1 cellular context compared by ENCODE assay signal in the genomic region with DNA sequence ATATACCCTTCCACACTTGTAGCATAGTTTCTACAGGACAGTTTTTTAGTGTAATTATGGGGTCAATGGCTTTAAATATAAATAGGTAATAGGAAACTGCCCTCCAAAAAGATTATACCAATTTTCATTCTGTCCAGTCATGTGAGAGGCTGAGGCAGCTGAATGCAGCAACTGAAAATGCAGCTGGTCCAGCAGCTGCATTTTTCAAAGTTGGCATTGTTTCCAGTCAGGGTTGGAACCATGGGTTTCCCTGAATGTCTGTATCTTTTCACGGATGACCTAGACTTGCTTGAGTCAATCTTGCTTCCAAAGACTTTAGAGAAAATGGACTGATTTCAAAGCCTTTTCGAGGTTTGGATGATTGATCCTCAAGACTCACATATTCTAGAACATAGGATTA.
A peak's percentile ranks its signal among the peaks of the same experiment; 100 is the strongest.
TF ChIP-seq lines count a peak whose summit lies in the region.

No MANE protein-coding gene starts in this region.

TF ChIP-seq in HepG2, 621 proteins besides CTCF, POLR2A, EP300 and RAD21:
- TF ChIP-seq, protein P1, sequence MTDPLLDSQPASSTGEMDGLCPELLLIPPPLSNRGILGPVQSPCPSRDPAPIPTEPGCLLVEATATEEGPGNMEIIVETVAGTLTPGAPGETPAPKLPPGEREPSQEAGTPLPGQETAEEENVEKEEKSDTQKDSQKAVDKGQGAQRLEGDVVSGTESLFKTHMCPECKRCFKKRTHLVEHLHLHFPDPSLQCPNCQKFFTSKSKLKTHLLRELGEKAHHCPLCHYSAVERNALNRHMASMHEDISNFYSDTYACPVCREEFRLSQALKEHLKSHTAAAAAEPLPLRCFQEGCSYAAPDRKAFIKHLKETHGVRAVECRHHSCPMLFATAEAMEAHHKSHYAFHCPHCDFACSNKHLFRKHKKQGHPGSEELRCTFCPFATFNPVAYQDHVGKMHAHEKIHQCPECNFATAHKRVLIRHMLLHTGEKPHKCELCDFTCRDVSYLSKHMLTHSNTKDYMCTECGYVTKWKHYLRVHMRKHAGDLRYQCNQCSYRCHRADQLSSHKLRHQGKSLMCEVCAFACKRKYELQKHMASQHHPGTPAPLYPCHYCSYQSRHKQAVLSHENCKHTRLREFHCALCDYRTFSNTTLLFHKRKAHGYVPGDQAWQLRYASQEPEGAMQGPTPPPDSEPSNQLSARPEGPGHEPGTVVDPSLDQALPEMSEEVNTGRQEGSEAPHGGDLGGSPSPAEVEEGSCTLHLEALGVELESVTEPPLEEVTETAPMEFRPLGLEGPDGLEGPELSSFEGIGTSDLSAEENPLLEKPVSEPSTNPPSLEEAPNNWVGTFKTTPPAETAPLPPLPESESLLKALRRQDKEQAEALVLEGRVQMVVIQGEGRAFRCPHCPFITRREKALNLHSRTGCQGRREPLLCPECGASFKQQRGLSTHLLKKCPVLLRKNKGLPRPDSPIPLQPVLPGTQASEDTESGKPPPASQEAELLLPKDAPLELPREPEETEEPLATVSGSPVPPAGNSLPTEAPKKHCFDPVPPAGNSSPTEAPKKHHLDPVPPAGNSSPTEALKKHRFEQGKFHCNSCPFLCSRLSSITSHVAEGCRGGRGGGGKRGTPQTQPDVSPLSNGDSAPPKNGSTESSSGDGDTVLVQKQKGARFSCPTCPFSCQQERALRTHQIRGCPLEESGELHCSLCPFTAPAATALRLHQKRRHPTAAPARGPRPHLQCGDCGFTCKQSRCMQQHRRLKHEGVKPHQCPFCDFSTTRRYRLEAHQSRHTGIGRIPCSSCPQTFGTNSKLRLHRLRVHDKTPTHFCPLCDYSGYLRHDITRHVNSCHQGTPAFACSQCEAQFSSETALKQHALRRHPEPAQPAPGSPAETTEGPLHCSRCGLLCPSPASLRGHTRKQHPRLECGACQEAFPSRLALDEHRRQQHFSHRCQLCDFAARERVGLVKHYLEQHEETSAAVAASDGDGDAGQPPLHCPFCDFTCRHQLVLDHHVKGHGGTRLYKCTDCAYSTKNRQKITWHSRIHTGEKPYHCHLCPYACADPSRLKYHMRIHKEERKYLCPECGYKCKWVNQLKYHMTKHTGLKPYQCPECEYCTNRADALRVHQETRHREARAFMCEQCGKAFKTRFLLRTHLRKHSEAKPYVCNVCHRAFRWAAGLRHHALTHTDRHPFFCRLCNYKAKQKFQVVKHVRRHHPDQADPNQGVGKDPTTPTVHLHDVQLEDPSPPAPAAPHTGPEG (CRISPR knock-in tag; IDR thresholded peaks at IDR 0.05): no peak
- TF ChIP-seq, protein P2, sequence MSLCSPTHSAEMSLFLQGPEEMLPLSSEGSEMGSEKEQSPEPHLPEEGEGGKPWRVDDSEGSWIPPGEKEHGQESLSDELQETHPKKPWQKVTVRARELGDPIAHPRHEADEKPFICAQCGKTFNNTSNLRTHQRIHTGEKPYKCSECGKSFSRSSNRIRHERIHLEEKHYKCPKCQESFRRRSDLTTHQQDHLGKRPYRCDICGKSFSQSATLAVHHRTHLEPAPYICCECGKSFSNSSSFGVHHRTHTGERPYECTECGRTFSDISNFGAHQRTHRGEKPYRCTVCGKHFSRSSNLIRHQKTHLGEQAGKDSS (CRISPR knock-in tag; IDR thresholded peaks at IDR 0.05; ENCODE audit: borderline replicate concordance, low read depth): 0 out of 2 replicates have a peak, but pooled peaks have one; percentile 12
- TF ChIP-seq SAP130 (CRISPR knock-in tag; IDR thresholded peaks at IDR 0.05; ENCODE audit: low read depth) (0 out of 2 replicates have a peak, but pooled peaks have one; percentile 9), RBAK (CRISPR knock-in tag; IDR thresholded peaks at IDR 0.05) (no peak)
